Comparison of ENCODE assay signal across 17 cellular contexts in genomic region chr4:148271166-148271565, GRCh38.
DNase-seq lines count a peak whose midpoint lies in the region; ATAC-seq and TF ChIP-seq lines count a peak whose summit lies in the region.
"Had no signal": no experiment of that assay in that cellular context is flagged by ENCODE, and none has a peak within 500 bp of the region (broad histone marks: within the 10 kb centered on the region; RNA-seq: fewer than 3 reads in every experiment).

No MANE protein-coding gene starts in this region.

- peaks cover 55% of the 10 kb centered on the region for H3K4me1 ChIP-seq in left ventricle myocardium inferior
- peaks cover 3% of the 10 kb centered on the region for H3K4me1 ChIP-seq in right cardiac atrium (ENCODE audit: control insufficient read depth, insufficient read depth, low read length)
- H3K4me1 ChIP-seq in osteoblast (ENCODE audit: insufficient read depth, low read length) = no peaks in the 10 kb centered on the region
- H3K4me1 ChIP-seq: HAP-1 had no signal

- intact Hi-C loops in left ventricle myocardium inferior (cut with micrococcal nuclease) (no loop called here), right cardiac atrium (cut with DNase I) (no loop called here)

- H3K36me3 ChIP-seq in left ventricle myocardium inferior = no peaks in the 10 kb centered on the region
- no peaks in the 10 kb centered on the region for H3K36me3 ChIP-seq in osteoblast (ENCODE audit: insufficient read depth, low read length)
- no peaks in the 10 kb centered on the region for H3K36me3 ChIP-seq in MG63
- H3K36me3 ChIP-seq: HAP-1 had no signal

- H3K9me3 ChIP-seq in left ventricle myocardium inferior (replicated peaks) (no peaks in the 10 kb centered on the region), right cardiac atrium (ENCODE audit: control insufficient read depth, low read length) (no peaks in the 10 kb centered on the region), osteoblast (ENCODE audit: low read depth, low read length) (no peaks in the 10 kb centered on the region), MG63 (no peaks in the 10 kb centered on the region)
- H3K9me3 ChIP-seq: Caco-2, HAP-1 had no signal

- no peaks in the 10 kb centered on the region for H4K20me1 ChIP-seq in osteoblast (ENCODE audit: insufficient read depth, low read length)

- ATAC-seq in right cardiac atrium = no peak
- no peak for ATAC-seq in GM21576 (IDR thresholded peaks at IDR 0.05; ENCODE audit: unreplicated experiment)
- ATAC-seq: GM12878 had no signal

- 71% methylated on average over 3 of the region's 3 CpGs for WGBS in right cardiac atrium

- no peak for TF ChIP-seq CTCF in left ventricle myocardium inferior (IDR thresholded peaks at IDR 0.05; ENCODE audit: borderline replicate concordance)
- no peak for TF ChIP-seq CTCF in osteoblast (IDR thresholded peaks at IDR 0.05; ENCODE audit: extremely low read depth, low read depth, low read length)

- H3K27me3 ChIP-seq in left ventricle myocardium inferior (ENCODE audit: low read depth) = no peaks in the 10 kb centered on the region
- no peaks in the 10 kb centered on the region for H3K27me3 ChIP-seq in right cardiac atrium (ENCODE audit: control insufficient read depth, insufficient read depth)
- H3K27me3 ChIP-seq in osteoblast (ENCODE audit: insufficient read depth, low read length) = no peaks in the 10 kb centered on the region
- H3K27me3 ChIP-seq in MG63 = no peaks in the 10 kb centered on the region

- peak overlapping the region; percentile 34 for H3K27ac ChIP-seq in left ventricle myocardium inferior (replicated peaks)
- H3K27ac ChIP-seq in right cardiac atrium (ENCODE audit: low read length) = no peak overlapping the region
- no peak overlapping the region for H3K27ac ChIP-seq in osteoblast (ENCODE audit: low read depth, low read length)

- no peak overlapping the region for H2AFZ ChIP-seq in osteoblast (ENCODE audit: low read length)

- H3K4me3 ChIP-seq in left ventricle myocardium inferior (no peak overlapping the region), right cardiac atrium (ENCODE audit: low read length) (no peak overlapping the region), osteoblast (ENCODE audit: insufficient read depth, low read length) (no peak overlapping the region), MG63 (no peak overlapping the region)
- H3K4me3 ChIP-seq: GM12878, HAP-1 had no signal

- no peak overlapping the region for H3K4me2 ChIP-seq in osteoblast (ENCODE audit: insufficient read depth, low read length)

- DNase-seq in left ventricle myocardium inferior = no peak
- no peak for DNase-seq in right cardiac atrium
- DNase-seq in dermis blood vessel endothelial cell = peak; percentile 68
- DNase-seq in glomerular endothelial cell (ENCODE audit: extremely low read depth, low read depth, low spot score) = peak; percentile 18
- peak; percentile 1 for DNase-seq in osteoblast (ENCODE audit: insufficient read length, low spot score, missing footprints)
- no peak for DNase-seq in MG63
- DNase-seq in NCI-H2081 (lab: John Stamatoyannopoulos, UW) = no peak
- DNase-seq: C1 segment of cervical spinal cord; Caco-2; CD4-positive, alpha-beta memory T cell; DMS153; DND-41; GOT3; HFFc6 had no signal

- H3K79me2 ChIP-seq in osteoblast (ENCODE audit: insufficient read depth, low read length) = no peaks in the 10 kb centered on the region

Comparison
In these comparisons a context has a peak if more than half of its experiments do, and no peak if none do; other contexts are left out.
1. DNase-seq: peak in dermis blood vessel endothelial cell (single experiment), glomerular endothelial cell (single experiment) and osteoblast (single experiment); none in left ventricle myocardium inferior (single experiment), right cardiac atrium (0 of 3), MG63 (single experiment) and NCI-H2081 (0 of 2).